8 cellular contexts compared by ENCODE assay signal in genomic region chr2:168457177-168457905, GRCh38. TPM values are rescaled to one million over a fixed set of nuclear protein-coding genes. Genes with fewer than 3 reads are reported as not detected.
DNase-seq lines count a peak whose midpoint lies in the region; ATAC-seq and TF ChIP-seq lines count a peak whose summit lies in the region.

No MANE protein-coding gene starts in this region.

- H3K4me3 ChIP-seq in SK-N-MC (peak overlapping the region; percentile 76), foreskin fibroblast (ENCODE audit: low read depth in 1 of 2, low read length in 2 of 2) (peak overlapping the region; percentile 85 to 97), gastrocnemius medialis (peak overlapping the region; percentile 78 to 95 (median 93))

- TF ChIP-seq CTCF in CD14-positive monocyte (IDR thresholded peaks at IDR 0.05) (no peak), foreskin fibroblast (IDR thresholded peaks at IDR 0.05; ENCODE audit: low read depth, low read length) (no peak), gastrocnemius medialis (IDR thresholded peaks at IDR 0.05 in 4 of 5, conservative IDR thresholded peaks at IDR 0.05 in 1 of 5) (no peak)

- H3K36me3 ChIP-seq in SK-N-MC (ENCODE audit: insufficient read depth, low read length) (no peaks in the 10 kb centered on the region), gastrocnemius medialis (no peaks in the 10 kb centered on the region)

- peaks cover 0 to 4% of the 10 kb centered on the region in 2 donors for H3K36me3 Mint-ChIP-seq in CD14-positive monocyte

- peak overlapping the region in 6 of 7 donors; percentile 72 to 86 (median 82) for H3K27ac Mint-ChIP-seq in CD14-positive monocyte

- DNase-seq in CD14-positive monocyte (ENCODE audit: low spot score) (peak; percentile 49), SK-N-MC (ENCODE audit: low read depth, low spot score) (no peak), foreskin fibroblast (peak in 1 of 2 donors; percentile 28), gastrocnemius medialis (no peak), GM03348 (ENCODE audit: low spot score) (no peak), NCI-H446 treated with DMSO at 0.1 percent for 48 hours (lab: John Stamatoyannopoulos, UW) (no peak), NK-92 (lab: John Stamatoyannopoulos, UW; ENCODE audit: unreplicated experiment) (no peak)

- in situ Hi-C loops in gastrocnemius medialis (cut with MboI; ENCODE audit: low sequenced_read_pairs in 4 of 4): no loop called here

- H3K9me3 Mint-ChIP-seq in CD14-positive monocyte: no peaks in the 10 kb centered on the region

- ATAC-seq in GM19452 (IDR thresholded peaks at IDR 0.05; ENCODE audit: unreplicated experiment) (peak; percentile 1), gastrocnemius medialis (no peak)

- no peaks in the 10 kb centered on the region for H3K27me3 ChIP-seq in gastrocnemius medialis

- intact Hi-C loops in CD14-positive monocyte (cut with micrococcal nuclease): loop anchor here in 1 of 2 donors (5.0 kb wide), 1 partner anchor 35 kb away; no protein-coding TSS in a partner anchor
- intact Hi-C loops in gastrocnemius medialis (cut with DNase I; ENCODE audit: low total_unique reads): loop anchor here (5.0 to 10.0 kb wide), 3 partner anchors 60 to 457 kb away; no protein-coding TSS in a partner anchor

- H3K27me3 Mint-ChIP-seq in CD14-positive monocyte (ENCODE audit: low read depth in 3 of 3): no peaks in the 10 kb centered on the region

- H3K9me3 ChIP-seq in SK-N-MC (ENCODE audit: low read depth, low read length) (no peaks in the 10 kb centered on the region), gastrocnemius medialis (no peaks in the 10 kb centered on the region)

- H3K4me1 Mint-ChIP-seq in CD14-positive monocyte: peaks cover 47% of the 10 kb centered on the region

- TF ChIP-seq POLR2A in gastrocnemius medialis (IDR thresholded peaks at IDR 0.05): no peak

- peaks cover 15 to 16% of the 10 kb centered on the region in 2 donors for H3K4me1 ChIP-seq in gastrocnemius medialis

- peak overlapping the region; percentile 67 for H3K9ac ChIP-seq in SK-N-MC (ENCODE audit: insufficient read length)

- H3K27ac ChIP-seq in SK-N-MC (no peak overlapping the region), gastrocnemius medialis (peak overlapping the region in 3 of 4 donors; percentile 84 to 89 (median 88))

- H3K4me3 Mint-ChIP-seq in CD14-positive monocyte: no peak overlapping the region

RNA-seq across cellular contexts. Expression of gene CERS6, which starts 1.3 kb away (rescaled TPM):
- polyA plus RNA-seq in CD14-positive monocyte: 10 to 100 TPM; 15.6 to 17.7 TPM
- total RNA-seq in gastrocnemius medialis: 10 to 100 TPM; 11.9 to 18.0 (median 14.7) TPM
